In the genomic region with DNA sequence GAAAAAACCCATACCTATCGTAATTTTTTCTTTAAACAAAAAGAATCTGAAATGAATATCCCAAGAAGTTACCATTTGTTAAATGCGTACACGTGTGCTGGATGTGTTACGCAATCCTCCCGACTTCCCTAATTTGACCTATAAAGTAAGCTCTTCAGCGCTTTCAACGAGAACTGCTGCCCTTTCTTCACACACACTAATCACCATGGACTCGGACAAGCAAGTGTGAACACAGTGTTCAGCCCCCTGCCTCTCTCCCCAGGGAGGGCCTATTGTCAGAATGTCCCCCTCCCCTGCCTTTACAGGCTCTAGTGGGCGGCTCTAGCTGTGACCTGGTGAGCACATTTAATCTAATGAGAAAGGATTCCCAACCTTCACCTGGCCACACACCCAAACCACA, we compare ENCODE assay signal across 20 cellular contexts.
A peak's percentile ranks its signal among the peaks of the same experiment; 100 is the strongest.
DNase-seq lines count a peak whose midpoint lies in the region; ATAC-seq and TF ChIP-seq lines count a peak whose summit lies in the region.
"Had no signal": no experiment of that assay in that cellular context is flagged by ENCODE, and none has a peak within 500 bp of the region (broad histone marks: within the 10 kb centered on the region; RNA-seq: fewer than 3 reads in every experiment).

No MANE protein-coding gene starts in this region.

- no peak for TF ChIP-seq CTCF in fibroblast of villous mesenchyme (IDR thresholded peaks at IDR 0.05; ENCODE audit: insufficient read depth, low read depth, low read length)
- TF ChIP-seq CTCF in upper lobe of right lung (IDR thresholded peaks at IDR 0.05), result no peak

- H3K36me3 Mint-ChIP-seq in activated T-cell treated with anti-CD3 and anti-CD28 coated beads, Interleukin-2, amount 50 U/mL, for 72 hours (ENCODE audit: insufficient read depth in 2 of 2), result no peaks in the 10 kb centered on the region
- H3K36me3 Mint-ChIP-seq: stimulated activated memory B cell treated with anti-CD40 and anti-IgM and Interleukin-4, amounts not matched to agents 10 μg/mL and 1 μg/mL and 100 μg/mL, for 72 hours had no signal

- intact Hi-C loops in upper lobe of right lung (cut with DNase I), result no loop called here

- no peak overlapping the region for H3K27ac ChIP-seq in upper lobe of right lung
- H3K27ac ChIP-seq: tibial artery had no signal

- no peak overlapping the region for H3K27ac Mint-ChIP-seq in activated T-cell treated with anti-CD3 and anti-CD28 coated beads, Interleukin-2, amount 50 U/mL, for 72 hours
- H3K27ac Mint-ChIP-seq: activated CD4-positive, alpha-beta memory T cell treated with anti-CD3 and anti-CD28 coated beads, Interleukin-2, amount 10 ng/mL, durations not matched to agents 7 days and 5 days; activated naive CD8-positive, alpha-beta T cell treated with anti-CD3 and anti-CD28 coated beads, Interleukin-2, amount 50 U/mL, for 24 hours; dendritic cell treated with granulocyte-macrophage colony-stimulating factor and Interleukin-4, amounts not matched to agents 40 ng/mL and 50 ng/mL, for 4 days; stimulated activated memory B cell treated with anti-CD40 and anti-IgM and Interleukin-4, amounts not matched to agents 10 μg/mL and 1 μg/mL and 100 μg/mL, for 72 hours had no signal

- H3K27me3 ChIP-seq in upper lobe of right lung, result no peaks in the 10 kb centered on the region
- H3K27me3 ChIP-seq: tibial artery had no signal

- H3K36me3 ChIP-seq in upper lobe of right lung, result no peaks in the 10 kb centered on the region
- H3K36me3 ChIP-seq: tibial artery had no signal

- no peak overlapping the region for H3K4me3 ChIP-seq in fibroblast of villous mesenchyme (ENCODE audit: low read depth, low read length)
- H3K4me3 ChIP-seq in upper lobe of right lung, result no peak overlapping the region
- H3K4me3 ChIP-seq: tibial artery had no signal

- H3K4me3 Mint-ChIP-seq in activated T-cell treated with anti-CD3 and anti-CD28 coated beads, Interleukin-2, amount 50 U/mL, for 72 hours, result no peak overlapping the region
- H3K4me3 Mint-ChIP-seq: activated CD4-positive, alpha-beta memory T cell treated with anti-CD3 and anti-CD28 coated beads, Interleukin-2, amount 10 ng/mL, durations not matched to agents 7 days and 5 days; activated naive CD8-positive, alpha-beta T cell treated with anti-CD3 and anti-CD28 coated beads, Interleukin-2, amount 50 U/mL, for 24 hours; dendritic cell treated with granulocyte-macrophage colony-stimulating factor and Interleukin-4, amounts not matched to agents 40 ng/mL and 50 ng/mL, for 4 days; stimulated activated memory B cell treated with anti-CD40 and anti-IgM and Interleukin-4, amounts not matched to agents 10 μg/mL and 1 μg/mL and 100 μg/mL, for 72 hours had no signal

- no peaks in the 10 kb centered on the region for H3K9me3 ChIP-seq in upper lobe of right lung
- H3K9me3 ChIP-seq: tibial artery had no signal

- H3K4me1 Mint-ChIP-seq in activated T-cell treated with anti-CD3 and anti-CD28 coated beads, Interleukin-2, amount 50 U/mL, for 72 hours (ENCODE audit: low read depth), result no peaks in the 10 kb centered on the region
- H3K4me1 Mint-ChIP-seq: activated CD4-positive, alpha-beta memory T cell treated with anti-CD3 and anti-CD28 coated beads, Interleukin-2, amount 10 ng/mL, durations not matched to agents 7 days and 5 days; activated naive CD8-positive, alpha-beta T cell treated with anti-CD3 and anti-CD28 coated beads, Interleukin-2, amount 50 U/mL, for 24 hours; stimulated activated memory B cell treated with anti-CD40 and anti-IgM and Interleukin-4, amounts not matched to agents 10 μg/mL and 1 μg/mL and 100 μg/mL, for 72 hours had no signal

- H3K9me3 Mint-ChIP-seq in activated T-cell treated with anti-CD3 and anti-CD28 coated beads, Interleukin-2, amount 50 U/mL, for 72 hours, result peaks cover 0 to 1% of the 10 kb centered on the region in 2 donors
- H3K9me3 Mint-ChIP-seq: activated naive CD8-positive, alpha-beta T cell treated with anti-CD3 and anti-CD28 coated beads, Interleukin-2, amount 50 U/mL, for 24 hours; dendritic cell treated with granulocyte-macrophage colony-stimulating factor and Interleukin-4, amounts not matched to agents 40 ng/mL and 50 ng/mL, for 4 days; stimulated activated memory B cell treated with anti-CD40 and anti-IgM and Interleukin-4, amounts not matched to agents 10 μg/mL and 1 μg/mL and 100 μg/mL, for 72 hours had no signal

- no peaks in the 10 kb centered on the region for H3K4me1 ChIP-seq in upper lobe of right lung
- H3K4me1 ChIP-seq: tibial artery had no signal

- peaks cover 13% of the 10 kb centered on the region for H3K27me3 Mint-ChIP-seq in activated T-cell treated with anti-CD3 and anti-CD28 coated beads, Interleukin-2, amount 50 U/mL, for 72 hours (ENCODE audit: low read depth)
- H3K27me3 Mint-ChIP-seq: activated naive CD8-positive, alpha-beta T cell treated with anti-CD3 and anti-CD28 coated beads, Interleukin-2, amount 50 U/mL, for 24 hours had no signal

- DNase-seq in NCI-H146 (lab: John Stamatoyannopoulos, UW) (peak; percentile 11), NCI-H146 treated with DMSO at 0.1 percent for 48 hours (lab: John Stamatoyannopoulos, UW; ENCODE audit: unreplicated experiment) (no peak), NOMO-1 treated with dmso at 0.1 percent for 144 hours (lab: John Stamatoyannopoulos, UW; ENCODE audit: unreplicated experiment) (peak; percentile 38), fibroblast of villous mesenchyme (ENCODE audit: low read depth) (peak; percentile 3), upper lobe of right lung (no peak), RKO (ENCODE audit: low spot score) (no peak)
- DNase-seq in activated T-cell treated with anti-CD3 and anti-CD28 coated beads, Interleukin-2, amount 50 U/mL, for 48 hours, result no peak
- DNase-seq in activated T-cell treated with anti-CD3 and anti-CD28 coated beads, Interleukin-2, amount 50 U/mL, for 72 hours, result no peak
- DNase-seq: 8988T; activated CD4-positive, alpha-beta memory T cell treated with anti-CD3 and anti-CD28 coated beads, Interleukin-2, amount 10 ng/mL, durations not matched to agents 7 days and 5 days; activated naive CD8-positive, alpha-beta T cell treated with anti-CD3 and anti-CD28 coated beads, Interleukin-2, amount 50 U/mL, for 24 hours; C1 segment of cervical spinal cord; DMS153; HCEC 1CT; mesenchymal stem cell; NCI-H2029; NCI-H526 had no signal

- peak; percentile 75 for ATAC-seq in upper lobe of right lung
- no peak for ATAC-seq in activated T-cell treated with anti-CD3 and anti-CD28 coated beads, Interleukin-2, amount 50 U/mL, for 72 hours (replicated peaks in 1 of 2)
- ATAC-seq: activated naive CD8-positive, alpha-beta T cell treated with anti-CD3 and anti-CD28 coated beads, Interleukin-2, amount 50 U/mL, for 24 hours; stimulated activated memory B cell treated with anti-CD40 and anti-IgM and Interleukin-4, amounts not matched to agents 10 μg/mL and 1 μg/mL and 100 μg/mL, for 72 hours had no signal

Comparison
In these comparisons a context has a peak if more than half of its experiments do, and no peak if none do; other contexts are left out.
1. DNase-seq: peak in NCI-H146 (single experiment), NOMO-1 treated with dmso at 0.1 percent for 144 hours (single experiment) and fibroblast of villous mesenchyme (single experiment); none in NCI-H146 treated with DMSO at 0.1 percent for 48 hours (single experiment), upper lobe of right lung (single experiment), activated T-cell treated with anti-CD3 and anti-CD28 coated beads, Interleukin-2, amount 50 U/mL, for 48 hours (0 of 2), activated T-cell treated with anti-CD3 and anti-CD28 coated beads, Interleukin-2, amount 50 U/mL, for 72 hours (0 of 2) and RKO (single experiment).